ENCODE assay signal across 22 cellular contexts in the genomic region with DNA sequence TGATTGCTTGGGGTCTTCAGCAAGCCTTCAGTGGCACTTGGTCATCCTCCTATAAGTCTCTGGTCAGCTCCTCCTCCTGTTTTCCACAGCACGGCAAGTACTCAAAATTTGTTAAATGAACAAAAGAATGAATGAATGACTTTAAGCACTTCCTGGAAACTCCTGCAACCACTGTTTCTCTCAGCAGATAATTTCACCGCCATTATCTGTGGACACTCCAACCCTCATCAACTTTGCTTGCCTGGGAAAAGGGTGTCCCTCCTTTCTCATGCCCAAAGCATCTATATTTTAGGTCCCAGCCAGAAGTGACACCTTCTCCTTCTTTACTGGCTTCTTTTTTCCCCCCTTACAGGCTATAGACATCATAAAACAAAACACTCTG. TPM values are rescaled to one million over a fixed set of nuclear protein-coding genes. Genes with fewer than 3 reads are reported as not detected.
DNase-seq lines count a peak whose midpoint lies in the region; ATAC-seq, FAIRE-seq and TF ChIP-seq lines count a peak whose summit lies in the region.
"Had no signal": no experiment of that assay in that cellular context is flagged by ENCODE, and none has a peak within 500 bp of the region (broad histone marks: within the 10 kb centered on the region; RNA-seq: fewer than 3 reads in every experiment).

No MANE protein-coding gene starts in this region.

- 74 to 85% methylated on average over 2 of the region's 2 CpGs for WGBS in lower leg skin, 2 donors

- no peak for TF ChIP-seq CTCF in lower leg skin (IDR thresholded peaks at IDR 0.05)

- peaks cover 28% of the 10 kb centered on the region for H3K36me3 ChIP-seq in iPS-15b (ENCODE audit: control insufficient read depth, insufficient read depth, low read length)

- H3K27ac Mint-ChIP-seq in T-helper 2 cell treated with Interferon-gamma antibody and Interleukin-4, amounts not matched to agents 5 μg/mL and 100 μg/mL, for 36 hours, result peak overlapping the region; percentile 2
- H3K27ac Mint-ChIP-seq in activated T-helper 17 cell treated with anti-CD3 and anti-CD28 coated beads, Interleukin-2, amount 50 U/mL, for 72 hours, result peak overlapping the region; percentile 51

- no peak for ATAC-seq in activated T-helper 17 cell treated with anti-CD3 and anti-CD28 coated beads, Interleukin-2, amount 50 U/mL, for 72 hours (replicated peaks)

- H3K27me3 Mint-ChIP-seq in T-helper 2 cell treated with Interferon-gamma antibody and Interleukin-4, amounts not matched to agents 5 μg/mL and 100 μg/mL, for 36 hours (ENCODE audit: low read depth), result no peaks in the 10 kb centered on the region
- no peaks in the 10 kb centered on the region for H3K27me3 Mint-ChIP-seq in activated T-helper 17 cell treated with anti-CD3 and anti-CD28 coated beads, Interleukin-2, amount 50 U/mL, for 72 hours

- H3K9ac ChIP-seq in iPS-15b (ENCODE audit: low read depth, low read length), result peak overlapping the region; percentile 24
- H3K9ac ChIP-seq: KMS-11 had no signal

- no peaks in the 10 kb centered on the region for H3K9me3 ChIP-seq in iPS-15b (ENCODE audit: control insufficient read depth, insufficient read depth, low read length)

- no peaks in the 10 kb centered on the region for H3K9me3 Mint-ChIP-seq in T-helper 2 cell treated with Interferon-gamma antibody and Interleukin-4, amounts not matched to agents 5 μg/mL and 100 μg/mL, for 36 hours
- H3K9me3 Mint-ChIP-seq in activated T-helper 17 cell treated with anti-CD3 and anti-CD28 coated beads, Interleukin-2, amount 50 U/mL, for 72 hours, result no peaks in the 10 kb centered on the region
- H3K9me3 Mint-ChIP-seq: CD14-positive monocyte had no signal

- TF ChIP-seq POLR2A in lower leg skin (IDR thresholded peaks at IDR 0.05), result no peak

- peaks cover 3% of the 10 kb centered on the region for H3K4me1 ChIP-seq in iPS-15b (ENCODE audit: control insufficient read depth, insufficient read depth, low read length)

- H3K4me1 Mint-ChIP-seq in T-helper 2 cell treated with Interferon-gamma antibody and Interleukin-4, amounts not matched to agents 5 μg/mL and 100 μg/mL, for 36 hours (ENCODE audit: low read depth), result peaks cover 11% of the 10 kb centered on the region
- peaks cover 9% of the 10 kb centered on the region for H3K4me1 Mint-ChIP-seq in activated T-helper 17 cell treated with anti-CD3 and anti-CD28 coated beads, Interleukin-2, amount 50 U/mL, for 72 hours

- peak overlapping the region; percentile 5 for H3K27ac ChIP-seq in temporal lobe (ENCODE audit: low read depth, low read length)
- H3K27ac ChIP-seq: KMS-11, RWPE1 had no signal

- no peaks in the 10 kb centered on the region for H3K27me3 ChIP-seq in iPS-15b (ENCODE audit: control insufficient read depth, insufficient read depth, low read length)

- peaks cover 22% of the 10 kb centered on the region for H3K36me3 Mint-ChIP-seq in T-helper 2 cell treated with Interferon-gamma antibody and Interleukin-4, amounts not matched to agents 5 μg/mL and 100 μg/mL, for 36 hours (ENCODE audit: low read depth)
- H3K36me3 Mint-ChIP-seq in activated T-helper 17 cell treated with anti-CD3 and anti-CD28 coated beads, Interleukin-2, amount 50 U/mL, for 72 hours (ENCODE audit: low read depth), result peaks cover 32% of the 10 kb centered on the region

- no peak for DNase-seq in T-helper 2 cell treated with Interferon-gamma antibody and Interleukin-4, amounts not matched to agents 5 μg/mL and 100 μg/mL, for 36 hours (ENCODE audit: low spot score)
- no peak for DNase-seq in T-helper 2 cell
- no peak for DNase-seq in HTR-8/SVneo (ENCODE audit: insufficient read length, low spot score)
- no peak for DNase-seq in cerebellar cortex (ENCODE audit: low spot score)
- no peak for DNase-seq in lower leg skin (ENCODE audit: low spot score in 2 of 2)
- DNase-seq: DND-41; GDM1; GOT3; NCI-H1092; NCI-H2227 treated with DMSO at 0.1 percent for 48 hours; NCI-H526; NK-92 treated with Interleukin-12 subunit alpha and Interleukin-12 subunit beta, amount 100 ng/mL, for 24 hours; OCI-M1 had no signal

- intact Hi-C loops in lower leg skin (cut with DNase I; ENCODE audit: low total_unique reads), result no loop called here

- FAIRE-seq in HTR-8/SVneo (lab: Jason Lieb, UNC), result no peak
- FAIRE-seq: A204.1, D721Med, GM12892 had no signal

- no peak overlapping the region for H3K4me3 Mint-ChIP-seq in T-helper 2 cell treated with Interferon-gamma antibody and Interleukin-4, amounts not matched to agents 5 μg/mL and 100 μg/mL, for 36 hours
- H3K4me3 Mint-ChIP-seq in activated T-helper 17 cell treated with anti-CD3 and anti-CD28 coated beads, Interleukin-2, amount 50 U/mL, for 72 hours, result no peak overlapping the region
- H3K4me3 Mint-ChIP-seq: CD14-positive monocyte had no signal

- no peak overlapping the region for H3K4me3 ChIP-seq in iPS-15b (ENCODE audit: low read depth, low read length)
- no peak overlapping the region for H3K4me3 ChIP-seq in lower leg skin (ENCODE audit: low read depth, poor library complexity, severe bottlenecking)

RNA-seq across cellular contexts. Expression of gene PROCA1, which starts 4.4 kb away (rescaled TPM):
- 10 to 100 TPM in 1 of 2 donors, 1 to 10 TPM in 1; 4.4 to 12.4 TPM for total RNA-seq in activated T-helper 17 cell treated with anti-CD3 and anti-CD28 coated beads, Interleukin-2, amount 50 U/mL, for 72 hours
- 3.4 TPM for total RNA-seq in temporal lobe
- total RNA-seq in lower leg skin, result 1 to 10 TPM in 3 of 4 donors, not detected in 1; 1.0 to 3.7 (median 3.3) TPM

RNA-seq across cellular contexts. Expression of gene RAB34, which starts 10.3 kb away (rescaled TPM):
- total RNA-seq in activated T-helper 17 cell treated with anti-CD3 and anti-CD28 coated beads, Interleukin-2, amount 50 U/mL, for 72 hours, result 10 to 100 TPM in 1 of 2 donors, 1 to 10 TPM in 1; 4.1 to 22.4 TPM
- total RNA-seq in temporal lobe, result 10.1 TPM
- 100 to 1,000 TPM in 2 of 4 donors, 10 to 100 TPM in 2; 76.6 to 138 (median 103) TPM for total RNA-seq in lower leg skin

RNA-seq across cellular contexts. Expression of gene RPL23A, which starts 12.5 kb away (rescaled TPM):
- total RNA-seq in activated T-helper 17 cell treated with anti-CD3 and anti-CD28 coated beads, Interleukin-2, amount 50 U/mL, for 72 hours, result 1,000 to 10,000 TPM; 2,238 to 2,546 TPM
- total RNA-seq in temporal lobe, result 271 TPM
- 100 to 1,000 TPM; 538 to 966 (median 735) TPM for total RNA-seq in lower leg skin

RNA-seq across cellular contexts. Expression of gene TLCD1, which starts 18.7 kb away (rescaled TPM):
- 10 to 100 TPM in 1 of 2 donors, 1 to 10 TPM in 1; 4.8 to 13.4 TPM for total RNA-seq in activated T-helper 17 cell treated with anti-CD3 and anti-CD28 coated beads, Interleukin-2, amount 50 U/mL, for 72 hours
- total RNA-seq in temporal lobe (0.98 TPM), lower leg skin (10 to 100 TPM in 3 of 4 donors, 1 to 10 TPM in 1; 9.4 to 33.6 (median 23.5) TPM)

RNA-seq across cellular contexts. Expression of gene NEK8, which starts 21.3 kb away (rescaled TPM):
- total RNA-seq in activated T-helper 17 cell treated with anti-CD3 and anti-CD28 coated beads, Interleukin-2, amount 50 U/mL, for 72 hours, result 1 to 10 TPM; 4.9 to 9.2 TPM
- 1.7 TPM for total RNA-seq in temporal lobe
- 1 to 10 TPM; 2.1 to 9.5 (median 4.4) TPM for total RNA-seq in lower leg skin
